1 cellular context compared by ENCODE assay signal in the genomic region with DNA sequence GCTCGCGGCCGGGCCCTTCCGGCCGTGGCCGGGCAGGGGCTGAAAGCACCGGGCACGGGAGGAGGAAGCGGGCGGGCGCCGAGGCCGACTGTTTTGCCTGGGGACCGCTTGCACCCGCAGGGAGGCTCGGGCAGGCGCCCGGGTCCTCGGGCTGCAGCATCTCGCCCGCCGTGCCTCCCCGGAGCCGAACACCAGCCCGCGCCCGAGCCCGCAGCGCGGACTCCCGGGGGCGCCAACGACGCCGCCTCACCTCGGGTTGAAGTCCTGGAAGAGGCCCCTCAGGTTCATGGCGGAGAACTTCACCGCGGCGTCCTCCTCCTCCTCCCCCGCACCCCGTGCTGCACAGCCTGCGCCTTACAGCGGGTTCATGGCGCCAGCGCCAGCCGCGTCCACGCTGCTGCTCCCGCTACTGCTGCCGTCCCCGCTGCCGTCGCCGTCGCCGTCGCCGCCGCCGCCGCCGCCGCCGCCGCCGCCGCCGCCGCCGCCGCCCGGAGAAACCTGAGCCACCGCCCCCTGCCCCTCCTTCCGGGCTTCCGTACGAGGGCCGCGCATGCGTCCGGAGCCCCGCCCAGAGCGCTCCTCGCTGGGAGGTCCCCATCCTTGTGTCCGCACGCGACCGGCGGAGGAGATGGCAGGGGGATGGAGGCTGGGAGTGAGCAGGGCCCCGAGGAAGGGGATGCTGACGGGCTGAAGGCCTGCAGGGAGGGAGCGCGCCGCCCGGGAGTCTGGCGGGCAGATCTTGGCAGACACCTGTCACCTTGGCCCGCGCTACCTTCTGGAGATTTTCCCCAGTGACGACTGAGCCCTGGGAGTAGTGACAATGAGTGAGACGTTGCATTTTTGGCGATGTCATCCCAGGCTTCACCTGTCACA.
TF ChIP-seq lines count a peak whose summit lies in the region.

TSS of gene TMEM185A (minus strand) at position 500 of the 873 bp plus-strand sequence. CDS start at position 288, 212 bp downstream.

TF ChIP-seq in K562, 482 proteins besides CTCF, POLR2A, EP300 and RAD21 (continued from another document and continues in another):
- no peak for TF ChIP-seq PREB (CRISPR knock-in tag; IDR thresholded peaks at IDR 0.05)
- TF ChIP-seq ZNF384 (IDR thresholded peaks at IDR 0.05; ENCODE audit: low read depth, low read length) = no peak
- no peak for TF ChIP-seq NFRKB (IDR thresholded peaks at IDR 0.05; ENCODE audit: low read depth)
- TF ChIP-seq THRA (IDR thresholded peaks at IDR 0.05) = no peak
- TF ChIP-seq, protein P1, sequence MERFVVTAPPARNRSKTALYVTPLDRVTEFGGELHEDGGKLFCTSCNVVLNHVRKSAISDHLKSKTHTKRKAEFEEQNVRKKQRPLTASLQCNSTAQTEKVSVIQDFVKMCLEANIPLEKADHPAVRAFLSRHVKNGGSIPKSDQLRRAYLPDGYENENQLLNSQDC (CRISPR knock-in tag; IDR thresholded peaks at IDR 0.05) = no peak
- TF ChIP-seq SMARCA5 (IDR thresholded peaks at IDR 0.05) = no peak
- TF ChIP-seq, protein P2, sequence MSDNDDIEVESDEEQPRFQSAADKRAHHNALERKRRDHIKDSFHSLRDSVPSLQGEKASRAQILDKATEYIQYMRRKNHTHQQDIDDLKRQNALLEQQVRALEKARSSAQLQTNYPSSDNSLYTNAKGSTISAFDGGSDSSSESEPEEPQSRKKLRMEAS (CRISPR knock-in tag; IDR thresholded peaks at IDR 0.05) = peak; percentile 19; the same call in 1 of the 2 replicates
- no peak for TF ChIP-seq HCFC1 (IDR thresholded peaks at IDR 0.05; ENCODE audit: low read depth, low read length)
- TF ChIP-seq NRF1 (conservative IDR thresholded peaks at IDR 0.05 in 1 of 2, IDR thresholded peaks at IDR 0.05 in 1 of 2) = peak; percentile 90 to 91
- peak in 1 of 3 experiments; percentile 20 for TF ChIP-seq YY1 (IDR thresholded peaks at IDR 0.05; ENCODE audit: borderline replicate concordance in 1 of 3, control insufficient read depth in 1 of 3, extremely low read depth in 1 of 3, insufficient read depth in 3 of 3, insufficient read length in 1 of 3, insufficient replicate concordance in 2 of 3, low read depth in 1 of 3, low read length in 2 of 3)
- TF ChIP-seq FOXM1 (IDR thresholded peaks at IDR 0.05; ENCODE audit: low read depth) = no peak
- 0 out of 2 replicates have a peak, but pooled peaks have one; percentile 46 for TF ChIP-seq FOXM1 (CRISPR knock-in tag; IDR thresholded peaks at IDR 0.05; ENCODE audit: low read depth)
- TF ChIP-seq, protein P3, sequence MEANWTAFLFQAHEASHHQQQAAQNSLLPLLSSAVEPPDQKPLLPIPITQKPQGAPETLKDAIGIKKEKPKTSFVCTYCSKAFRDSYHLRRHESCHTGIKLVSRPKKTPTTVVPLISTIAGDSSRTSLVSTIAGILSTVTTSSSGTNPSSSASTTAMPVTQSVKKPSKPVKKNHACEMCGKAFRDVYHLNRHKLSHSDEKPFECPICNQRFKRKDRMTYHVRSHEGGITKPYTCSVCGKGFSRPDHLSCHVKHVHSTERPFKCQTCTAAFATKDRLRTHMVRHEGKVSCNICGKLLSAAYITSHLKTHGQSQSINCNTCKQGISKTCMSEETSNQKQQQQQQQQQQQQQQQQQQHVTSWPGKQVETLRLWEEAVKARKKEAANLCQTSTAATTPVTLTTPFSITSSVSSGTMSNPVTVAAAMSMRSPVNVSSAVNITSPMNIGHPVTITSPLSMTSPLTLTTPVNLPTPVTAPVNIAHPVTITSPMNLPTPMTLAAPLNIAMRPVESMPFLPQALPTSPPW (CRISPR knock-in tag; IDR thresholded peaks at IDR 0.05) = peak; percentile 86
- 0 out of 2 replicates have a peak, but pooled peaks have one; percentile 5 for TF ChIP-seq NFIC (IDR thresholded peaks at IDR 0.05)
- TF ChIP-seq DDX20 (tag; IDR thresholded peaks at IDR 0.05; ENCODE audit: low read depth) = no peak
- TF ChIP-seq, protein P4, sequence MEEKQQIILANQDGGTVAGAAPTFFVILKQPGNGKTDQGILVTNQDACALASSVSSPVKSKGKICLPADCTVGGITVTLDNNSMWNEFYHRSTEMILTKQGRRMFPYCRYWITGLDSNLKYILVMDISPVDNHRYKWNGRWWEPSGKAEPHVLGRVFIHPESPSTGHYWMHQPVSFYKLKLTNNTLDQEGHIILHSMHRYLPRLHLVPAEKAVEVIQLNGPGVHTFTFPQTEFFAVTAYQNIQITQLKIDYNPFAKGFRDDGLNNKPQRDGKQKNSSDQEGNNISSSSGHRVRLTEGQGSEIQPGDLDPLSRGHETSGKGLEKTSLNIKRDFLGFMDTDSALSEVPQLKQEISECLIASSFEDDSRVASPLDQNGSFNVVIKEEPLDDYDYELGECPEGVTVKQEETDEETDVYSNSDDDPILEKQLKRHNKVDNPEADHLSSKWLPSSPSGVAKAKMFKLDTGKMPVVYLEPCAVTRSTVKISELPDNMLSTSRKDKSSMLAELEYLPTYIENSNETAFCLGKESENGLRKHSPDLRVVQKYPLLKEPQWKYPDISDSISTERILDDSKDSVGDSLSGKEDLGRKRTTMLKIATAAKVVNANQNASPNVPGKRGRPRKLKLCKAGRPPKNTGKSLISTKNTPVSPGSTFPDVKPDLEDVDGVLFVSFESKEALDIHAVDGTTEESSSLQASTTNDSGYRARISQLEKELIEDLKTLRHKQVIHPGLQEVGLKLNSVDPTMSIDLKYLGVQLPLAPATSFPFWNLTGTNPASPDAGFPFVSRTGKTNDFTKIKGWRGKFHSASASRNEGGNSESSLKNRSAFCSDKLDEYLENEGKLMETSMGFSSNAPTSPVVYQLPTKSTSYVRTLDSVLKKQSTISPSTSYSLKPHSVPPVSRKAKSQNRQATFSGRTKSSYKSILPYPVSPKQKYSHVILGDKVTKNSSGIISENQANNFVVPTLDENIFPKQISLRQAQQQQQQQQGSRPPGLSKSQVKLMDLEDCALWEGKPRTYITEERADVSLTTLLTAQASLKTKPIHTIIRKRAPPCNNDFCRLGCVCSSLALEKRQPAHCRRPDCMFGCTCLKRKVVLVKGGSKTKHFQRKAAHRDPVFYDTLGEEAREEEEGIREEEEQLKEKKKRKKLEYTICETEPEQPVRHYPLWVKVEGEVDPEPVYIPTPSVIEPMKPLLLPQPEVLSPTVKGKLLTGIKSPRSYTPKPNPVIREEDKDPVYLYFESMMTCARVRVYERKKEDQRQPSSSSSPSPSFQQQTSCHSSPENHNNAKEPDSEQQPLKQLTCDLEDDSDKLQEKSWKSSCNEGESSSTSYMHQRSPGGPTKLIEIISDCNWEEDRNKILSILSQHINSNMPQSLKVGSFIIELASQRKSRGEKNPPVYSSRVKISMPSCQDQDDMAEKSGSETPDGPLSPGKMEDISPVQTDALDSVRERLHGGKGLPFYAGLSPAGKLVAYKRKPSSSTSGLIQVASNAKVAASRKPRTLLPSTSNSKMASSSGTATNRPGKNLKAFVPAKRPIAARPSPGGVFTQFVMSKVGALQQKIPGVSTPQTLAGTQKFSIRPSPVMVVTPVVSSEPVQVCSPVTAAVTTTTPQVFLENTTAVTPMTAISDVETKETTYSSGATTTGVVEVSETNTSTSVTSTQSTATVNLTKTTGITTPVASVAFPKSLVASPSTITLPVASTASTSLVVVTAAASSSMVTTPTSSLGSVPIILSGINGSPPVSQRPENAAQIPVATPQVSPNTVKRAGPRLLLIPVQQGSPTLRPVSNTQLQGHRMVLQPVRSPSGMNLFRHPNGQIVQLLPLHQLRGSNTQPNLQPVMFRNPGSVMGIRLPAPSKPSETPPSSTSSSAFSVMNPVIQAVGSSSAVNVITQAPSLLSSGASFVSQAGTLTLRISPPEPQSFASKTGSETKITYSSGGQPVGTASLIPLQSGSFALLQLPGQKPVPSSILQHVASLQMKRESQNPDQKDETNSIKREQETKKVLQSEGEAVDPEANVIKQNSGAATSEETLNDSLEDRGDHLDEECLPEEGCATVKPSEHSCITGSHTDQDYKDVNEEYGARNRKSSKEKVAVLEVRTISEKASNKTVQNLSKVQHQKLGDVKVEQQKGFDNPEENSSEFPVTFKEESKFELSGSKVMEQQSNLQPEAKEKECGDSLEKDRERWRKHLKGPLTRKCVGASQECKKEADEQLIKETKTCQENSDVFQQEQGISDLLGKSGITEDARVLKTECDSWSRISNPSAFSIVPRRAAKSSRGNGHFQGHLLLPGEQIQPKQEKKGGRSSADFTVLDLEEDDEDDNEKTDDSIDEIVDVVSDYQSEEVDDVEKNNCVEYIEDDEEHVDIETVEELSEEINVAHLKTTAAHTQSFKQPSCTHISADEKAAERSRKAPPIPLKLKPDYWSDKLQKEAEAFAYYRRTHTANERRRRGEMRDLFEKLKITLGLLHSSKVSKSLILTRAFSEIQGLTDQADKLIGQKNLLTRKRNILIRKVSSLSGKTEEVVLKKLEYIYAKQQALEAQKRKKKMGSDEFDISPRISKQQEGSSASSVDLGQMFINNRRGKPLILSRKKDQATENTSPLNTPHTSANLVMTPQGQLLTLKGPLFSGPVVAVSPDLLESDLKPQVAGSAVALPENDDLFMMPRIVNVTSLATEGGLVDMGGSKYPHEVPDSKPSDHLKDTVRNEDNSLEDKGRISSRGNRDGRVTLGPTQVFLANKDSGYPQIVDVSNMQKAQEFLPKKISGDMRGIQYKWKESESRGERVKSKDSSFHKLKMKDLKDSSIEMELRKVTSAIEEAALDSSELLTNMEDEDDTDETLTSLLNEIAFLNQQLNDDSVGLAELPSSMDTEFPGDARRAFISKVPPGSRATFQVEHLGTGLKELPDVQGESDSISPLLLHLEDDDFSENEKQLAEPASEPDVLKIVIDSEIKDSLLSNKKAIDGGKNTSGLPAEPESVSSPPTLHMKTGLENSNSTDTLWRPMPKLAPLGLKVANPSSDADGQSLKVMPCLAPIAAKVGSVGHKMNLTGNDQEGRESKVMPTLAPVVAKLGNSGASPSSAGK (IDR thresholded peaks at IDR 0.05) = peak; percentile 14; the same call in 1 of the 2 replicates
- TF ChIP-seq ZNF134 (CRISPR knock-in tag; conservative IDR thresholded peaks at IDR 0.05) = no peak
- no peak for TF ChIP-seq PRPF4 (IDR thresholded peaks at IDR 0.05; ENCODE audit: insufficient read depth, low read depth, low read length, poor library complexity, severe bottlenecking)
- no peak for TF ChIP-seq GABPB2 (CRISPR knock-in tag; conservative IDR thresholded peaks at IDR 0.05)
- no peak for TF ChIP-seq EHMT2 (IDR thresholded peaks at IDR 0.05)
- no peak for TF ChIP-seq NR2F6 (CRISPR knock-in tag; IDR thresholded peaks at IDR 0.05)
- TF ChIP-seq ZBTB7A (IDR thresholded peaks at IDR 0.05; ENCODE audit: borderline replicate concordance, control insufficient read depth, low read depth, low read length) = 0 out of 2 replicates have a peak, but pooled peaks have one; percentile 56
- TF ChIP-seq, protein P5, sequence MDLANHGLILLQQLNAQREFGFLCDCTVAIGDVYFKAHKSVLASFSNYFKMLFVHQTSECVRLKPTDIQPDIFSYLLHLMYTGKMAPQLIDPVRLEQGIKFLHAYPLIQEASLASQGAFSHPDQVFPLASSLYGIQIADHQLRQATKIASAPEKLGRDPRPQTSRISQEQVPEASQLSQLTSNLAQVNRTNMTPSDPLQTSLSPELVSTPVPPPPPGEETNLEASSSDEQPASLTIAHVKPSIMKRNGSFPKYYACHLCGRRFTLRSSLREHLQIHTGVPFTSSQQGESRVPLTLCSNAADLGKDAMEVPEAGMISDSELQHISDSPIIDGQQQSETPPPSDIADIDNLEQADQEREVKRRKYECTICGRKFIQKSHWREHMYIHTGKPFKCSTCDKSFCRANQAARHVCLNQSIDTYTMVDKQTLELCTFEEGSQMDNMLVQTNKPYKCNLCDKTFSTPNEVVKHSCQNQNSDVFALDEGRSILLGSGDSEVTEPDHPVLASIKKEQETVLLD (IDR thresholded peaks at IDR 0.05) = 0 out of 2 replicates have a peak, but pooled peaks have one; percentile 53
- peak; percentile 62 for TF ChIP-seq POLR2G (IDR thresholded peaks at IDR 0.05; ENCODE audit: low read depth, low read length)
- TF ChIP-seq RBBP5 (IDR thresholded peaks at IDR 0.05; ENCODE audit: borderline replicate concordance, insufficient read depth, low read length, poor library complexity, severe bottlenecking) = peak; percentile 50
- TF ChIP-seq SRSF1 (IDR thresholded peaks at IDR 0.05; ENCODE audit: low read depth, low read length) = no peak
